23 cellular contexts compared by ENCODE assay signal in the genomic region with DNA sequence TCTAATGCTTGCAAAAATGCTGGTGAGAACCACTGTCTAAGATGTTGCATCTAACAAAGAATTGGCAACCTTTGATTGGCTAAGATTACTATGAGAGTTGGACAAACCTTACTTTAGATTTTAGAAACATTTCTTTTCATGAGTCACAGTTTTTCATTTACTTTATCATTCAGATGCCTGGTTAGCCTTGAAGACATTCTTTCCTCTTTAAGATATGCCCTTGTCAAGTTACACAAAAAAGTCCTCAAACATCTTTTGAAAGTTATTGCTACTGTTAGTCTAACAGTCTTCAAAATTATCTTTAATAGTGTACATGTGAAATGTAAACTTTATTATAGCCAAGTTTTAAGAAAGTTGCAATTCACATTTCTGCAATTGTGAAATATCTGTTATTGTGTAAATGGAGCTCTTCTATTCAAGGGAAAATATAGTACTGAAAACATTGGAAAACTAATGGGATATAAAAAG.
DNase-seq lines count a peak whose midpoint lies in the region; ATAC-seq, FAIRE-seq and TF ChIP-seq lines count a peak whose summit lies in the region.
"Had no signal": no experiment of that assay in that cellular context is flagged by ENCODE, and none has a peak within 500 bp of the region (broad histone marks: within the 10 kb centered on the region; RNA-seq: fewer than 3 reads in every experiment).

No MANE protein-coding gene starts in this region.

- H4K20me1 ChIP-seq in PC-3 (ENCODE audit: low read length) (no peaks in the 10 kb centered on the region), smooth muscle cell (ENCODE audit: low read depth) (no peaks in the 10 kb centered on the region), hepatocyte (ENCODE audit: insufficient read depth, poor library complexity, severe bottlenecking) (no peaks in the 10 kb centered on the region)

- no peak for TF ChIP-seq CTCF in PC-3 (conservative IDR thresholded peaks at IDR 0.05; ENCODE audit: low read depth, low read length)
- no peak for TF ChIP-seq CTCF in smooth muscle cell (IDR thresholded peaks at IDR 0.05; ENCODE audit: borderline replicate concordance, insufficient read depth, poor library complexity, severe bottlenecking)
- no peak for TF ChIP-seq CTCF in hepatocyte (IDR thresholded peaks at IDR 0.05; ENCODE audit: poor library complexity)
- TF ChIP-seq CTCF in body of pancreas (IDR thresholded peaks at IDR 0.05) = no peak

- H3K27me3 ChIP-seq in PC-3 (ENCODE audit: low read length) (no peaks in the 10 kb centered on the region), smooth muscle cell (ENCODE audit: low read depth) (no peaks in the 10 kb centered on the region), hepatocyte (no peaks in the 10 kb centered on the region), body of pancreas (no peaks in the 10 kb centered on the region)
- H3K27me3 ChIP-seq: upper lobe of left lung had no signal

- TF ChIP-seq POLR2A in body of pancreas (IDR thresholded peaks at IDR 0.05) = no peak

- peak; percentile 19 for FAIRE-seq in G401.6 (lab: Jason Lieb, UNC)
- FAIRE-seq: D721Med, GM12878, H1 had no signal

- H3K9me3 ChIP-seq in PC-3 (ENCODE audit: low read length) = no peaks in the 10 kb centered on the region
- H3K9me3 ChIP-seq in smooth muscle cell (replicated peaks; ENCODE audit: low read depth) = no peaks in the 10 kb centered on the region
- H3K9me3 ChIP-seq in hepatocyte (ENCODE audit: low read depth) = no peaks in the 10 kb centered on the region
- no peaks in the 10 kb centered on the region for H3K9me3 ChIP-seq in body of pancreas
- H3K9me3 ChIP-seq: lower lobe of right lung, upper lobe of left lung had no signal

- no TSS peak for BruUV-seq in PC-3 (replicated peaks; lab: Mats Ljungman, UMichigan)

- H3K9ac ChIP-seq in PC-3 (ENCODE audit: low read length) = no peak overlapping the region
- H3K9ac ChIP-seq in smooth muscle cell (ENCODE audit: low read depth) = no peak overlapping the region

- POLR2A ChIA-PET in PC-3 (lab: Charles Lee; ENCODE audit: unreplicated experiment) = no interaction called here

- H3K4me3 ChIP-seq in PC-3 (ENCODE audit: low read length) (no peak overlapping the region), smooth muscle cell (no peak overlapping the region), hepatocyte (no peak overlapping the region), body of pancreas (no peak overlapping the region)
- H3K4me3 ChIP-seq: GM12878, lower lobe of right lung, upper lobe of left lung had no signal

- no peak overlapping the region for H3K27ac ChIP-seq in PC-3 (ENCODE audit: low read length)
- H3K27ac ChIP-seq in smooth muscle cell (ENCODE audit: low read depth) = peak overlapping the region; percentile 1
- H3K27ac ChIP-seq in hepatocyte = no peak overlapping the region
- no peak overlapping the region for H3K27ac ChIP-seq in body of pancreas
- H3K27ac ChIP-seq: lower lobe of right lung, upper lobe of left lung had no signal

- H3K4me1 ChIP-seq in PC-3 (ENCODE audit: insufficient read depth, low read length) (peaks cover 10% of the 10 kb centered on the region; the same call in 1 of the 2 replicates), smooth muscle cell (ENCODE audit: low read depth) (peaks cover 22% of the 10 kb centered on the region), hepatocyte (ENCODE audit: insufficient read depth) (peaks cover 27% of the 10 kb centered on the region), body of pancreas (peaks cover 11% of the 10 kb centered on the region)
- H3K4me1 ChIP-seq: lower lobe of right lung, upper lobe of left lung had no signal

- H3K4me2 ChIP-seq in PC-3 (ENCODE audit: low read length) (no peak overlapping the region), smooth muscle cell (peak overlapping the region; percentile 31), hepatocyte (no peak overlapping the region)

- H2AFZ ChIP-seq in PC-3 (ENCODE audit: low read length) = no peak overlapping the region
- H2AFZ ChIP-seq in smooth muscle cell (ENCODE audit: low read depth) = peak overlapping the region; percentile 42
- no peak overlapping the region for H2AFZ ChIP-seq in hepatocyte

- no peaks in the 10 kb centered on the region for H3K9me2 ChIP-seq in PC-3 (replicated peaks; ENCODE audit: low read length)
- no peaks in the 10 kb centered on the region for H3K9me2 ChIP-seq in hepatocyte (replicated peaks; ENCODE audit: insufficient read depth)

- H3K36me3 ChIP-seq in PC-3 (ENCODE audit: low read depth, low read length) (no peaks in the 10 kb centered on the region), smooth muscle cell (ENCODE audit: low read depth) (no peaks in the 10 kb centered on the region), hepatocyte (replicated peaks; ENCODE audit: insufficient read depth, low read depth) (no peaks in the 10 kb centered on the region), body of pancreas (replicated peaks in 1 of 2; ENCODE audit: insufficient read depth in 1 of 2, low read depth in 2 of 2) (no peaks in the 10 kb centered on the region)
- H3K36me3 ChIP-seq: lower lobe of right lung, upper lobe of left lung had no signal

- ATAC-seq in PC-3 (no peak), GM21723 (IDR thresholded peaks at IDR 0.05; ENCODE audit: unreplicated experiment) (no peak), body of pancreas (no peak)
- ATAC-seq: activated CD4-positive, CD25-positive, alpha-beta regulatory T cell treated with anti-CD3 and anti-CD28 coated beads, Interleukin-2, amount 50 U/mL, for 24 hours; activated CD8-positive, alpha-beta T cell treated with anti-CD3 and anti-CD28 coated beads for 36 hours; GM12878; lower lobe of right lung had no signal

- intact Hi-C loops in PC-3 (cut with micrococcal nuclease) (no loop called here), body of pancreas (cut with DNase I) (no loop called here)

- H3F3A ChIP-seq in PC-3 (ENCODE audit: low read length, unreplicated experiment) = no peaks in the 10 kb centered on the region
- no peaks in the 10 kb centered on the region for H3F3A ChIP-seq in smooth muscle cell (ENCODE audit: low read depth)

- DNase-seq in PC-3 = peak; percentile 7
- peak; percentile 87 for DNase-seq in fibroblast of gingiva (ENCODE audit: low read depth)
- DNase-seq in smooth muscle cell (lab: John Stamatoyannopoulos, UW; ENCODE audit: unreplicated experiment) = no peak
- DNase-seq in hepatocyte (ENCODE audit: low spot score) = no peak
- no peak for DNase-seq in body of pancreas
- DNase-seq: activated CD8-positive, alpha-beta T cell treated with anti-CD3 and anti-CD28 coated beads for 36 hours; activated naive CD4-positive, alpha-beta T cell; amygdala; C1 segment of cervical spinal cord; endodermal cell; islet precursor cell; Kasumi-1; lower lobe of right lung; NCI-H1092 treated with DMSO at 0.1 percent for 48 hours; NCI-H2107; NCI-H526 treated with DMSO at 0.1 percent for 48 hours; upper lobe of left lung had no signal

- no peaks in the 10 kb centered on the region for H3K79me2 ChIP-seq in PC-3 (ENCODE audit: low read length)
- H3K79me2 ChIP-seq in smooth muscle cell (ENCODE audit: low read depth) = no peaks in the 10 kb centered on the region
- no peaks in the 10 kb centered on the region for H3K79me2 ChIP-seq in hepatocyte

- CTCF ChIA-PET in PC-3 (lab: Charles Lee) = no interaction called here

Comparison
In these comparisons a context has a peak if more than half of its experiments do, and no peak if none do; other contexts are left out.
1. DNase-seq: peak in PC-3 (single experiment) and fibroblast of gingiva (single experiment); none in smooth muscle cell (single experiment), hepatocyte (single experiment) and body of pancreas (0 of 4).